Comparison of ENCODE assay signal across 23 cellular contexts in genomic region chr5:100846722-100847121, GRCh38. TPM values are rescaled to one million over a fixed set of nuclear protein-coding genes. Genes with fewer than 3 reads are reported as not detected.
DNase-seq lines count a peak whose midpoint lies in the region; ATAC-seq and TF ChIP-seq lines count a peak whose summit lies in the region.
"Had no signal": no experiment of that assay in that cellular context is flagged by ENCODE, and none has a peak within 500 bp of the region (broad histone marks: within the 10 kb centered on the region; RNA-seq: fewer than 3 reads in every experiment).

No MANE protein-coding gene starts in this region.

- H3K27me3 ChIP-seq in heart right ventricle (no peaks in the 10 kb centered on the region), upper lobe of left lung (no peaks in the 10 kb centered on the region)
- H3K27me3 ChIP-seq: hepatocyte, transverse colon had no signal

- no peaks in the 10 kb centered on the region for H3K9me3 ChIP-seq in heart right ventricle
- H3K9me3 ChIP-seq in upper lobe of left lung: no peaks in the 10 kb centered on the region
- H3K9me3 ChIP-seq: transverse colon had no signal

- H3K4me1 ChIP-seq in heart right ventricle (peaks cover 0 to 39% (median 7%) of the 10 kb centered on the region in 9 donors), upper lobe of left lung (peaks cover 0 to 20% (median 7%) of the 10 kb centered on the region in 4 donors)
- H3K4me1 ChIP-seq: transverse colon had no signal

- H3K36me3 ChIP-seq in heart right ventricle (peaks cover 0 to 9% (median 0%) of the 10 kb centered on the region in 9 donors), upper lobe of left lung (no peaks in the 10 kb centered on the region)
- H3K36me3 ChIP-seq: transverse colon had no signal

- intact Hi-C loops in heart right ventricle (cut with DNase I): loop anchor here in 1 of 10 donors (10.0 kb wide), 1 partner anchor 58 kb away; the partner anchor contains the start of gene ST8SIA4
- intact Hi-C loops in Right ventricle myocardium superior (cut with DNase I): no loop called here

- no peaks in the 10 kb centered on the region for H3K9me3 Mint-ChIP-seq in memory B cell
- H3K9me3 Mint-ChIP-seq: activated naive CD4-positive, alpha-beta T cell treated with anti-CD3 and anti-CD28 coated beads, Interleukin-2, amount 50 U/mL, for 24 hours; brain; stimulated activated effector memory CD8-positive, alpha-beta T cell treated with anti-CD3 and anti-CD28 coated beads, Interleukin-12 subunit alpha, Interleukin-12 subunit beta, amount 100 ng/mL, for 72 hours had no signal

- WGBS in heart right ventricle, 2 donors: 37 to 42% methylated on average over 5 of the region's 5 CpGs
- 28 to 39% methylated on average over 5 of the region's 5 CpGs for WGBS in upper lobe of left lung, 2 donors

- no peaks in the 10 kb centered on the region for H3K27me3 Mint-ChIP-seq in memory B cell
- H3K27me3 Mint-ChIP-seq: activated naive CD4-positive, alpha-beta T cell treated with anti-CD3 and anti-CD28 coated beads, Interleukin-2, amount 50 U/mL, for 24 hours; brain; CD4-positive, CD25-positive, alpha-beta regulatory T cell had no signal

- ATAC-seq in heart right ventricle (peak in 5 of 8 donors; percentile 53 to 91 (median 61)), Right ventricle myocardium superior (ENCODE audit: poor library complexity) (no peak), memory B cell (ENCODE audit: low read depth) (no peak), upper lobe of left lung (ENCODE audit: low FRiP score in 2 of 2) (no peak), GM21825 (IDR thresholded peaks at IDR 0.05; ENCODE audit: unreplicated experiment) (no peak)
- ATAC-seq: stimulated activated effector memory CD8-positive, alpha-beta T cell treated with anti-CD3 and anti-CD28 coated beads, Interleukin-12 subunit alpha, Interleukin-12 subunit beta, amount 100 ng/mL, for 72 hours had no signal

- no peak overlapping the region for H3K4me3 Mint-ChIP-seq in memory B cell
- H3K4me3 Mint-ChIP-seq: activated naive CD4-positive, alpha-beta T cell treated with anti-CD3 and anti-CD28 coated beads, Interleukin-2, amount 50 U/mL, for 24 hours; brain; CD4-positive, CD25-positive, alpha-beta regulatory T cell; stimulated activated effector memory CD8-positive, alpha-beta T cell treated with anti-CD3 and anti-CD28 coated beads, Interleukin-12 subunit alpha, Interleukin-12 subunit beta, amount 100 ng/mL, for 72 hours had no signal

- H3K36me3 Mint-ChIP-seq in memory B cell: peaks cover 14% of the 10 kb centered on the region

- TF ChIP-seq EP300 in upper lobe of left lung (IDR thresholded peaks at IDR 0.05): peak in 2 of 4 donors; percentile 53 to 66

- peaks cover 21% of the 10 kb centered on the region for H3K4me1 Mint-ChIP-seq in memory B cell

- DNase-seq in heart right ventricle: no peak
- DNase-seq in Right ventricle myocardium superior: no peak
- DNase-seq in dermis blood vessel endothelial cell: peak; percentile 91
- no peak for DNase-seq in memory B cell (ENCODE audit: low spot score in 2 of 2)
- DNase-seq in upper lobe of left lung: no peak
- DNase-seq in UCSD-AML1 (lab: John Stamatoyannopoulos, UW; ENCODE audit: unreplicated experiment): no peak
- DNase-seq in globus pallidus (ENCODE audit: low spot score): no peak
- DNase-seq: CD4-positive, CD25-positive, alpha-beta regulatory T cell; cortex of kidney; DMS79; erythroblast; HCEC 1CT; NCI-H1092 treated with DMSO at 0.1 percent for 48 hours; NCI-H2107; NCI-H526 treated with DMSO at 0.1 percent for 48 hours; PC-9; transverse colon had no signal

- peak overlapping the region in 8 of 10 donors; percentile 35 to 84 (median 58) for H3K27ac ChIP-seq in heart right ventricle
- H3K27ac ChIP-seq in upper lobe of left lung: peak overlapping the region in 3 of 4 donors; percentile 46 to 76 (median 59)
- H3K27ac ChIP-seq: hepatocyte, PC-9 had no signal

- TF ChIP-seq CTCF in heart right ventricle (IDR thresholded peaks at IDR 0.05) (no peak), upper lobe of left lung (IDR thresholded peaks at IDR 0.05) (no peak)

- TF ChIP-seq POLR2A in upper lobe of left lung (IDR thresholded peaks at IDR 0.05): no peak

- H3K4me3 ChIP-seq in heart right ventricle (peak overlapping the region in 1 of 10 donors; percentile 6), upper lobe of left lung (no peak overlapping the region)
- H3K4me3 ChIP-seq: hepatocyte, PC-9, transverse colon had no signal

- peak overlapping the region; percentile 38 for H3K27ac Mint-ChIP-seq in memory B cell
- H3K27ac Mint-ChIP-seq: activated naive CD4-positive, alpha-beta T cell treated with anti-CD3 and anti-CD28 coated beads, Interleukin-2, amount 50 U/mL, for 24 hours had no signal

RNA-seq across cellular contexts. Expression of gene ST8SIA4, which starts 56.4 kb away (rescaled TPM):
- total RNA-seq in heart right ventricle (10 to 100 TPM in 1 of 10 donors, 1 to 10 TPM in 9; 1.6 to 12.9 (median 5.1) TPM), Right ventricle myocardium superior (2.9 TPM), dermis blood vessel endothelial cell (3.1 and 4.3 TPM in 2 replicates), upper lobe of left lung (10 to 100 TPM in 3 of 6 donors, 1 to 10 TPM in 3; 4.6 to 28.1 (median 11.4) TPM)
- polyA plus RNA-seq in heart right ventricle: 1 to 10 TPM in 1 of 2 donors, under 1 TPM in 1; 0.70 to 1.5 TPM
- total RNA-seq: osteocyte had no signal

Comparison
In these comparisons a context has a peak if more than half of its experiments do, and no peak if none do; other contexts are left out.
1. ATAC-seq: peak in heart right ventricle (5 of 8); none in Right ventricle myocardium superior (single experiment), memory B cell (single experiment), upper lobe of left lung (0 of 2) and GM21825 (single experiment).